Comparison of ENCODE assay signal across 9 cellular contexts in the genomic region with DNA sequence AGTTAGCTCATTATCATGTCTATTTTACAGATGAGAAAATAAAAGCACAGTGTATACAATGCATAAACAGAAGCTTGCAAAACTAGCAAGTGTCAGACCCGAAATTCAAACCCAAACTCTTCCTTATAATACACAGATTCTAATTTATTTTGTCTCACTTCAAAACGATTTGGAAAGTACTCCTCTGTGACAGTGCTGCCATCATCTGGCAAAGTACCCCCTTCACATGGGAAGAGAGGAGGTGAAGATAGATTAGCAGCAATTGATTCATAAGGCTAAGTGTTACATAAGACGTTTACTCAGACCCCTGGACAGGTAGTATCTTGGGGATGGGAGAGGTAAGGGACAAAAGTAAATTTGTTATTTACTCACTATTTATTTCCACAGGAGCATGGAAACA.
A peak's percentile ranks its signal among the peaks of the same experiment; 100 is the strongest.
DNase-seq lines count a peak whose midpoint lies in the region; ATAC-seq and TF ChIP-seq lines count a peak whose summit lies in the region.
"Had no signal": no experiment of that assay in that cellular context is flagged by ENCODE, and none has a peak within 500 bp of the region (broad histone marks: within the 10 kb centered on the region; RNA-seq: fewer than 3 reads in every experiment).

No MANE protein-coding gene starts in this region.

- H3K4me3 Mint-ChIP-seq in nephron progenitor cell, result no peak overlapping the region
- H3K4me3 Mint-ChIP-seq in natural killer cell treated with Interleukin-12 subunit alpha and Interleukin-12 subunit beta and Interleukin-15 and Interleukin-18, amount 100 ng/mL, for 72 hours, result no peak overlapping the region

- peak; percentile 36 for TF ChIP-seq CTCF in nephron progenitor cell (IDR thresholded peaks at IDR 0.05)

- no peaks in the 10 kb centered on the region for H3K9me3 Mint-ChIP-seq in nephron progenitor cell
- peaks cover 24% of the 10 kb centered on the region for H3K9me3 Mint-ChIP-seq in natural killer cell treated with Interleukin-12 subunit alpha and Interleukin-12 subunit beta and Interleukin-15 and Interleukin-18, amount 100 ng/mL, for 72 hours

- H3K27ac Mint-ChIP-seq in nephron progenitor cell, result no peak overlapping the region
- H3K27ac Mint-ChIP-seq in natural killer cell treated with Interleukin-12 subunit alpha and Interleukin-12 subunit beta and Interleukin-15 and Interleukin-18, amount 100 ng/mL, for 72 hours, result no peak overlapping the region

- DNase-seq in NCI-H1694 treated with DMSO at 0.1 percent for 48 hours (lab: John Stamatoyannopoulos, UW) (peak; percentile 35), NCI-H1694 (lab: John Stamatoyannopoulos, UW) (no peak), M059J (ENCODE audit: low read depth) (peak; percentile 2), T47D (ENCODE audit: low read depth in 1 of 2, low spot score in 1 of 2) (peak; percentile 2 to 71), nephron progenitor cell (no peak), DMS114 treated with DMSO at 0.1 percent for 48 hours (lab: John Stamatoyannopoulos, UW; ENCODE audit: unreplicated experiment) (no peak), SW480 (ENCODE audit: low spot score) (no peak)
- no peak for DNase-seq in natural killer cell treated with Interleukin-12 subunit alpha and Interleukin-12 subunit beta and Interleukin-15 and Interleukin-18, amount 100 ng/mL, for 72 hours (ENCODE audit: low spot score)
- DNase-seq: colonic mucosa had no signal

- no peaks in the 10 kb centered on the region for H3K36me3 Mint-ChIP-seq in nephron progenitor cell (ENCODE audit: low read depth)
- peaks cover 11% of the 10 kb centered on the region for H3K36me3 Mint-ChIP-seq in natural killer cell treated with Interleukin-12 subunit alpha and Interleukin-12 subunit beta and Interleukin-15 and Interleukin-18, amount 100 ng/mL, for 72 hours

- no peak for ATAC-seq in natural killer cell treated with Interleukin-12 subunit alpha and Interleukin-12 subunit beta and Interleukin-15 and Interleukin-18, amount 100 ng/mL, for 72 hours

- no peaks in the 10 kb centered on the region for H3K27me3 Mint-ChIP-seq in nephron progenitor cell (ENCODE audit: low read depth, poor library complexity)
- no peaks in the 10 kb centered on the region for H3K27me3 Mint-ChIP-seq in natural killer cell treated with Interleukin-12 subunit alpha and Interleukin-12 subunit beta and Interleukin-15 and Interleukin-18, amount 100 ng/mL, for 72 hours

- no peaks in the 10 kb centered on the region for H3K4me1 Mint-ChIP-seq in nephron progenitor cell
- no peaks in the 10 kb centered on the region for H3K4me1 Mint-ChIP-seq in natural killer cell treated with Interleukin-12 subunit alpha and Interleukin-12 subunit beta and Interleukin-15 and Interleukin-18, amount 100 ng/mL, for 72 hours (ENCODE audit: low read depth in 2 of 2)

- in situ Hi-C loops in T47D (cut with HindIII; ENCODE audit: low pct_unique_long_range_greater_than_20kb, low sequenced_read_pairs), result no loop called here

Comparison
In these comparisons a context has a peak if more than half of its experiments do, and no peak if none do; other contexts are left out.
1. DNase-seq: peak in NCI-H1694 treated with DMSO at 0.1 percent for 48 hours (single experiment), M059J (single experiment) and T47D (2 of 2); none in NCI-H1694 (single experiment), nephron progenitor cell (single experiment), DMS114 treated with DMSO at 0.1 percent for 48 hours (single experiment), natural killer cell treated with Interleukin-12 subunit alpha and Interleukin-12 subunit beta and Interleukin-15 and Interleukin-18, amount 100 ng/mL, for 72 hours (single experiment) and SW480 (single experiment).